1 cellular context compared by ENCODE assay signal in genomic region chr7:139340808-139341057, GRCh38.
TF ChIP-seq lines count a peak whose summit lies in the region.

No MANE protein-coding gene starts in this region.

TF ChIP-seq in H1, 55 proteins besides CTCF, POLR2A, EP300 and RAD21 (continued from another document):
- 0 out of 2 replicates have a peak, but pooled peaks have one; percentile 3 for TF ChIP-seq BACH1 (IDR thresholded peaks at IDR 0.05; ENCODE audit: low read length)
- TF ChIP-seq POLR2AphosphoS5 (IDR thresholded peaks at IDR 0.05; ENCODE audit: low read depth, low read length) = no peak; the same call in 1 of the 2 replicates
